ENCODE assay signal across 8 cellular contexts in genomic region chr4:27010334-27010940, GRCh38.
DNase-seq lines count a peak whose midpoint lies in the region; ATAC-seq, FAIRE-seq and TF ChIP-seq lines count a peak whose summit lies in the region.

No MANE protein-coding gene starts in this region.

- no peaks in the 10 kb centered on the region for H3K36me3 ChIP-seq in breast epithelium

- H3K27me3 ChIP-seq in breast epithelium, result no peaks in the 10 kb centered on the region

- TF ChIP-seq POLR2A in breast epithelium (IDR thresholded peaks at IDR 0.05), result no peak

- no peak overlapping the region for H3K27ac ChIP-seq in breast epithelium

- no peak overlapping the region for H3K4me3 ChIP-seq in breast epithelium

- peak; percentile 84 for ATAC-seq in HG02759 (IDR thresholded peaks at IDR 0.05; ENCODE audit: unreplicated experiment)

- intact Hi-C loops in breast epithelium (cut with DNase I; ENCODE audit: low total_unique reads), result no loop called here

- peak; percentile 88 for FAIRE-seq in TTC549 (lab: Jason Lieb, UNC)

- DNase-seq in NCI-H2081 (lab: John Stamatoyannopoulos, UW) (peak; percentile 42 to 51), NCI-H2081 treated with DMSO at 0.1 percent for 48 hours (lab: John Stamatoyannopoulos, UW) (no peak), NCI-H1694 treated with DMSO at 0.1 percent for 48 hours (lab: John Stamatoyannopoulos, UW) (peak; percentile 51), breast epithelium (ENCODE audit: low spot score in 2 of 2) (peak; percentile 27 to 54), kidney glomerular epithelial cell (lab: John Stamatoyannopoulos, UW) (peak; percentile 29)
- DNase-seq in stimulated activated CD4-positive, alpha-beta T cell treated with anti-CD3 and anti-CD28 coated beads, Interleukin-2, amount 100 ng/mL, for 48 hours, result peak; percentile 39 to 40

- no peaks in the 10 kb centered on the region for H3K4me1 ChIP-seq in breast epithelium

- no peaks in the 10 kb centered on the region for H3K9me3 ChIP-seq in breast epithelium

- peak; percentile 77 to 89 (median 78) for TF ChIP-seq CTCF in breast epithelium (IDR thresholded peaks at IDR 0.05)
